8 cellular contexts compared by ENCODE assay signal in the genomic region with DNA sequence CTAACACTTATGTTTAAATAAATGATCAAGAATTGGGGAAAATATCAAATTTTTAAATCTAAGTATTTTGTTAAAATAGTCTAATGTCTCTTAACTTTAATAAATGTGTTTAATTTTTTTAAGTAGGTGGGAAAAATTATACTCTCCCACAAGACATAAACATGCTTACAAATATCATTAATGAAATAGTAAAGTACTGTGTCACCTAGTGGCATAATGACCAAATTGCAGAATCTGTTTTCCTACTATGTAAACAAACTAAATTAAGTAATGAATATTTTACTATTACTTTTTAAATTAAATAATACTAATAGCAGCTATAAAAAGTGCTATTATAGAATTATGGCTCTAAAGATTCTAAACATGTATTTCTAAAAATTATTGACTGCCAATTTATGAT. TPM values are rescaled to one million over a fixed set of nuclear protein-coding genes. Genes with fewer than 3 reads are reported as not detected.
A peak's percentile ranks its signal among the peaks of the same experiment; 100 is the strongest.
DNase-seq lines count a peak whose midpoint lies in the region; ATAC-seq and TF ChIP-seq lines count a peak whose summit lies in the region.

No MANE protein-coding gene starts in this region.

- TF ChIP-seq POLR2A in heart left ventricle (IDR thresholded peaks at IDR 0.05): no peak

- peaks cover 0 to 3% (median 0%) of the 10 kb centered on the region in 12 donors for H3K4me1 ChIP-seq in heart left ventricle
- H3K4me1 ChIP-seq in OCI-LY1 (ENCODE audit: insufficient read depth, low read length, severe bottlenecking): no peaks in the 10 kb centered on the region
- no peaks in the 10 kb centered on the region for H3K4me1 ChIP-seq in fibroblast of lung (ENCODE audit: control insufficient read depth, extremely low read depth, insufficient read depth, low read length)

- H3K27me3 ChIP-seq in heart left ventricle (no peaks in the 10 kb centered on the region), OCI-LY1 (ENCODE audit: insufficient read depth, low read length) (no peaks in the 10 kb centered on the region), fibroblast of lung (ENCODE audit: control insufficient read depth, insufficient read depth, low read length) (no peaks in the 10 kb centered on the region)

- peaks cover 0 to 17% (median 0%) of the 10 kb centered on the region in 12 donors for H3K9me3 ChIP-seq in heart left ventricle
- peaks cover under 1% of the 10 kb centered on the region; the same call in 1 of the 2 replicates for H3K9me3 ChIP-seq in OCI-LY1 (ENCODE audit: low read length)
- H3K9me3 ChIP-seq in fibroblast of lung (ENCODE audit: control insufficient read depth, insufficient read depth, low read depth, low read length): no peaks in the 10 kb centered on the region

- DNase-seq in heart left ventricle: no peak
- DNase-seq in Right ventricle myocardium inferior (ENCODE audit: missing footprints): no peak
- peak; percentile 6 to 35 for DNase-seq in fibroblast of lung (ENCODE audit: low read depth in 2 of 2)
- DNase-seq in type B pancreatic cell (ENCODE audit: extremely low spot score, unreplicated experiment): no peak
- DNase-seq in NCI-H2081 (lab: John Stamatoyannopoulos, UW): no peak
- DNase-seq in activated CD4-positive, alpha-beta T cell treated with anti-CD3 and anti-CD28 coated beads for 36 hours: no peak

- TF ChIP-seq CTCF in heart left ventricle (IDR thresholded peaks at IDR 0.05) (peak in 10 of 12 donors; percentile 42 to 69 (median 53)), OCI-LY1 (IDR thresholded peaks at IDR 0.05; ENCODE audit: low read length) (peak; percentile 36), fibroblast of lung (conservative IDR thresholded peaks at IDR 0.05 in 1 of 2, IDR thresholded peaks at IDR 0.05 in 1 of 2; ENCODE audit: low read depth in 1 of 2, low read length in 2 of 2) (peak in 1 of 2 donors; percentile 47), type B pancreatic cell (conservative IDR thresholded peaks at IDR 0.05) (peak; percentile 74)

- H3K4me2 ChIP-seq in OCI-LY1 (ENCODE audit: low read length) (no peak overlapping the region), fibroblast of lung (ENCODE audit: extremely low read depth, insufficient read depth, low read length) (no peak overlapping the region)

- H3K4me3 ChIP-seq in heart left ventricle: no peak overlapping the region
- no peak overlapping the region for H3K4me3 ChIP-seq in OCI-LY1 (ENCODE audit: low read depth, low read length, poor library complexity, severe bottlenecking)
- no peak overlapping the region for H3K4me3 ChIP-seq in fibroblast of lung (replicated peaks in 1 of 4; ENCODE audit: control extremely low read depth in 1 of 4, insufficient read depth in 1 of 4, low read depth in 3 of 4, low read length in 4 of 4)

- no peak overlapping the region for H3K27ac ChIP-seq in heart left ventricle
- H3K27ac ChIP-seq in OCI-LY1 (ENCODE audit: low read depth, low read length, poor library complexity, severe bottlenecking): no peak overlapping the region
- H3K27ac ChIP-seq in fibroblast of lung (ENCODE audit: insufficient read depth, low read length): no peak overlapping the region

- H3K27me3 Mint-ChIP-seq in type B pancreatic cell: no peaks in the 10 kb centered on the region
- no peaks in the 10 kb centered on the region for H3K27me3 Mint-ChIP-seq in activated CD4-positive, alpha-beta T cell treated with anti-CD3 and anti-CD28 coated beads for 36 hours
- no peaks in the 10 kb centered on the region for H3K27me3 Mint-ChIP-seq in stimulated activated memory B cell treated with anti-CD40 and anti-IgM and Interleukin-4, amounts not matched to agents 10 μg/mL and 1 μg/mL and 100 μg/mL, for 72 hours

- H3K36me3 ChIP-seq in heart left ventricle (peaks cover 0 to 33% (median 20%) of the 10 kb centered on the region in 9 donors), OCI-LY1 (ENCODE audit: insufficient read depth, low read length) (peaks cover 45% of the 10 kb centered on the region), fibroblast of lung (ENCODE audit: control insufficient read depth, insufficient read depth, low read length) (no peaks in the 10 kb centered on the region)

- H2AFZ ChIP-seq in OCI-LY1 (ENCODE audit: low read length) (no peak overlapping the region), fibroblast of lung (ENCODE audit: low read length) (no peak overlapping the region)

- H4K20me1 ChIP-seq in OCI-LY1 (ENCODE audit: insufficient read depth, low read length): no peaks in the 10 kb centered on the region
- H4K20me1 ChIP-seq in fibroblast of lung (ENCODE audit: control insufficient read depth, extremely low read depth, insufficient read depth, low read length): no peaks in the 10 kb centered on the region

- peaks cover 40% of the 10 kb centered on the region for H3K36me3 Mint-ChIP-seq in type B pancreatic cell
- peaks cover 46% of the 10 kb centered on the region for H3K36me3 Mint-ChIP-seq in activated CD4-positive, alpha-beta T cell treated with anti-CD3 and anti-CD28 coated beads for 36 hours (ENCODE audit: low read depth)
- peaks cover 81% of the 10 kb centered on the region for H3K36me3 Mint-ChIP-seq in stimulated activated memory B cell treated with anti-CD40 and anti-IgM and Interleukin-4, amounts not matched to agents 10 μg/mL and 1 μg/mL and 100 μg/mL, for 72 hours

- no peak overlapping the region for H3K27ac Mint-ChIP-seq in type B pancreatic cell
- no peak overlapping the region for H3K27ac Mint-ChIP-seq in activated CD4-positive, alpha-beta T cell treated with anti-CD3 and anti-CD28 coated beads for 36 hours
- H3K27ac Mint-ChIP-seq in stimulated activated memory B cell treated with anti-CD40 and anti-IgM and Interleukin-4, amounts not matched to agents 10 μg/mL and 1 μg/mL and 100 μg/mL, for 72 hours: no peak overlapping the region

- intact Hi-C loops in heart left ventricle (cut with DNase I) (loop anchor here in 3 of 10 donors (10.0 kb wide), 1 partner anchor 901 kb away; no protein-coding TSS in a partner anchor), Right ventricle myocardium inferior (cut with DNase I) (no loop called here)
- intact Hi-C loops in activated CD4-positive, alpha-beta T cell treated with anti-CD3 and anti-CD28 coated beads for 36 hours (cut with DNase I, micrococcal nuclease): no loop called here

- H3K9me2 ChIP-seq in OCI-LY1 (ENCODE audit: low read depth, low read length): no peaks in the 10 kb centered on the region

- CTCF ChIA-PET in activated CD4-positive, alpha-beta T cell treated with anti-CD3 and anti-CD28 coated beads for 36 hours (lab: Charles Lee): interaction anchor here (1.2 kb wide), 1 partner anchor 42 kb away, joined by 3 read pairs; no protein-coding TSS in a partner anchor

- no peak for ATAC-seq in heart left ventricle
- ATAC-seq in Right ventricle myocardium inferior: no peak
- ATAC-seq in activated CD4-positive, alpha-beta T cell treated with anti-CD3 and anti-CD28 coated beads for 36 hours: no peak
- ATAC-seq in stimulated activated memory B cell treated with anti-CD40 and anti-IgM and Interleukin-4, amounts not matched to agents 10 μg/mL and 1 μg/mL and 100 μg/mL, for 72 hours: no peak

- H3F3A ChIP-seq in OCI-LY1 (ENCODE audit: insufficient read depth, low read length): no peaks in the 10 kb centered on the region

- H3K9me3 Mint-ChIP-seq in type B pancreatic cell: peaks cover 13% of the 10 kb centered on the region
- no peaks in the 10 kb centered on the region for H3K9me3 Mint-ChIP-seq in activated CD4-positive, alpha-beta T cell treated with anti-CD3 and anti-CD28 coated beads for 36 hours (ENCODE audit: low read depth)
- no peaks in the 10 kb centered on the region for H3K9me3 Mint-ChIP-seq in stimulated activated memory B cell treated with anti-CD40 and anti-IgM and Interleukin-4, amounts not matched to agents 10 μg/mL and 1 μg/mL and 100 μg/mL, for 72 hours

- POLR2A ChIA-PET in activated CD4-positive, alpha-beta T cell treated with anti-CD3 and anti-CD28 coated beads for 36 hours (lab: Charles Lee): no interaction called here

- no peaks in the 10 kb centered on the region for H3K4me1 Mint-ChIP-seq in type B pancreatic cell (ENCODE audit: unreplicated experiment)
- no peaks in the 10 kb centered on the region for H3K4me1 Mint-ChIP-seq in activated CD4-positive, alpha-beta T cell treated with anti-CD3 and anti-CD28 coated beads for 36 hours
- no peaks in the 10 kb centered on the region for H3K4me1 Mint-ChIP-seq in stimulated activated memory B cell treated with anti-CD40 and anti-IgM and Interleukin-4, amounts not matched to agents 10 μg/mL and 1 μg/mL and 100 μg/mL, for 72 hours

- no peak overlapping the region for H3K4me3 Mint-ChIP-seq in type B pancreatic cell
- H3K4me3 Mint-ChIP-seq in activated CD4-positive, alpha-beta T cell treated with anti-CD3 and anti-CD28 coated beads for 36 hours: no peak overlapping the region
- no peak overlapping the region for H3K4me3 Mint-ChIP-seq in stimulated activated memory B cell treated with anti-CD40 and anti-IgM and Interleukin-4, amounts not matched to agents 10 μg/mL and 1 μg/mL and 100 μg/mL, for 72 hours

- no peaks in the 10 kb centered on the region for H3K79me2 ChIP-seq in OCI-LY1 (ENCODE audit: insufficient read depth, low read length)
- no peaks in the 10 kb centered on the region for H3K79me2 ChIP-seq in fibroblast of lung (ENCODE audit: control insufficient read depth, insufficient read depth, low read length)

- H3K9ac ChIP-seq in OCI-LY1 (ENCODE audit: low read length) (no peak overlapping the region), fibroblast of lung (ENCODE audit: insufficient read depth, low read length) (no peak overlapping the region)

RNA-seq across cellular contexts. Expression of gene CHAC2, which starts 52.0 kb away (rescaled TPM):
- total RNA-seq in heart left ventricle: 1 to 10 TPM; 1.4 to 6.0 (median 2.9) TPM
- 10 to 100 TPM in 1 of 2 donors, 1 to 10 TPM in 1; 4.2 to 10.1 TPM for polyA plus RNA-seq in heart left ventricle
- total RNA-seq in Right ventricle myocardium inferior: 6.8 TPM
- total RNA-seq in fibroblast of lung: 1.3 and 1.7 TPM in 2 replicates
- 3.3 and 6.8 TPM in 2 replicates for polyA plus RNA-seq in fibroblast of lung
- polyA plus RNA-seq in fibroblast of lung (2012): 2.7 and 6.2 TPM in 2 replicates
- 1.4 TPM in 1 of 2 replicates, not detected in the other for polyA minus RNA-seq in fibroblast of lung (ENCODE audit: low replicate concordance)
- 2.0 and 4.7 TPM in 2 replicates for total RNA-seq in type B pancreatic cell (ENCODE audit: low replicate concordance)
- 10 to 100 TPM; 15.8 to 17.4 TPM for total RNA-seq in activated CD4-positive, alpha-beta T cell treated with anti-CD3 and anti-CD28 coated beads for 36 hours

Comparison
In these comparisons a context has a peak if more than half of its experiments do, and no peak if none do; other contexts are left out.
1. DNase-seq: peak in fibroblast of lung (2 of 2); none in heart left ventricle (0 of 5), Right ventricle myocardium inferior (single experiment), type B pancreatic cell (single experiment), NCI-H2081 (0 of 2) and activated CD4-positive, alpha-beta T cell treated with anti-CD3 and anti-CD28 coated beads for 36 hours (single experiment).